Comparison of ENCODE assay signal across 1 cellular context in genomic region chr14:89351958-89352404, GRCh38.
A peak's percentile ranks its signal among the peaks of the same experiment; 100 is the strongest.
TF ChIP-seq lines count a peak whose summit lies in the region.

No MANE protein-coding gene starts in this region.

TF ChIP-seq in HepG2, 621 proteins besides CTCF, POLR2A, EP300 and RAD21 (continued from another document and continues in another):
- TF ChIP-seq, protein P1, sequence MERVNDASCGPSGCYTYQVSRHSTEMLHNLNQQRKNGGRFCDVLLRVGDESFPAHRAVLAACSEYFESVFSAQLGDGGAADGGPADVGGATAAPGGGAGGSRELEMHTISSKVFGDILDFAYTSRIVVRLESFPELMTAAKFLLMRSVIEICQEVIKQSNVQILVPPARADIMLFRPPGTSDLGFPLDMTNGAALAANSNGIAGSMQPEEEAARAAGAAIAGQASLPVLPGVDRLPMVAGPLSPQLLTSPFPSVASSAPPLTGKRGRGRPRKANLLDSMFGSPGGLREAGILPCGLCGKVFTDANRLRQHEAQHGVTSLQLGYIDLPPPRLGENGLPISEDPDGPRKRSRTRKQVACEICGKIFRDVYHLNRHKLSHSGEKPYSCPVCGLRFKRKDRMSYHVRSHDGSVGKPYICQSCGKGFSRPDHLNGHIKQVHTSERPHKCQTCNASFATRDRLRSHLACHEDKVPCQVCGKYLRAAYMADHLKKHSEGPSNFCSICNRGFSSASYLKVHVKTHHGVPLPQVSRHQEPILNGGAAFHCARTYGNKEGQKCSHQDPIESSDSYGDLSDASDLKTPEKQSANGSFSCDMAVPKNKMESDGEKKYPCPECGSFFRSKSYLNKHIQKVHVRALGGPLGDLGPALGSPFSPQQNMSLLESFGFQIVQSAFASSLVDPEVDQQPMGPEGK (CRISPR knock-in tag; IDR thresholded peaks at IDR 0.05) = peak; percentile 27; the same call in 1 of the 2 replicates
- TF ChIP-seq SALL2 (CRISPR knock-in tag; IDR thresholded peaks at IDR 0.05) (no peak), NR1H2 (CRISPR knock-in tag; IDR thresholded peaks at IDR 0.05; ENCODE audit: borderline replicate concordance, low read depth) (no peak), GRHL1 (CRISPR knock-in tag; conservative IDR thresholded peaks at IDR 0.05) (no peak), POLR2AphosphoS2 (IDR thresholded peaks at IDR 0.05; ENCODE audit: low read depth, low read length) (no peak), BRCA1 (CRISPR knock-in tag; IDR thresholded peaks at IDR 0.05) (no peak), ZNF282 (IDR thresholded peaks at IDR 0.05; ENCODE audit: partially characterized antibody) (no peak), ZNF607 (CRISPR knock-in tag; IDR thresholded peaks at IDR 0.05; ENCODE audit: borderline replicate concordance) (no peak; the same call in 1 of the 2 replicates), TCF7 (IDR thresholded peaks at IDR 0.05; ENCODE audit: low read depth) (peak; percentile 55; the same call in 1 of the 2 replicates), MED1 (CRISPR knock-in tag; IDR thresholded peaks at IDR 0.05) (peak; percentile 81), SMAD9 (CRISPR knock-in tag; IDR thresholded peaks at IDR 0.05) (no peak), KDM5A (IDR thresholded peaks at IDR 0.05; ENCODE audit: borderline replicate concordance, low read length) (no peak), POLR2G (IDR thresholded peaks at IDR 0.05; ENCODE audit: low read depth, low read length) (peak; percentile 47), MAFG (CRISPR knock-in tag; IDR thresholded peaks at IDR 0.05) (no peak), KMT2A (CRISPR knock-in tag; IDR thresholded peaks at IDR 0.05) (peak; percentile 0; the same call in 1 of the 2 replicates), SNAPC2 (CRISPR knock-in tag; IDR thresholded peaks at IDR 0.05) (no peak), ZNF772 (CRISPR knock-in tag; IDR thresholded peaks at IDR 0.05) (no peak), YEATS4 (CRISPR knock-in tag; IDR thresholded peaks at IDR 0.05; ENCODE audit: borderline replicate concordance) (no peak), ZNF30 (CRISPR knock-in tag; IDR thresholded peaks at IDR 0.05) (no peak), MIER3 (CRISPR knock-in tag; IDR thresholded peaks at IDR 0.05; ENCODE audit: borderline replicate concordance) (peak; percentile 8; the same call in 1 of the 2 replicates), CC2D1A (CRISPR knock-in tag; IDR thresholded peaks at IDR 0.05) (no peak), E2F1 (CRISPR knock-in tag; IDR thresholded peaks at IDR 0.05) (0 out of 2 replicates have a peak, but pooled peaks have one; percentile 3), RFXANK (CRISPR knock-in tag; IDR thresholded peaks at IDR 0.05) (no peak), ZZZ3 (CRISPR knock-in tag; IDR thresholded peaks at IDR 0.05; ENCODE audit: borderline replicate concordance) (no peak), SIN3A (IDR thresholded peaks at IDR 0.05; ENCODE audit: borderline replicate concordance, low read depth, low read length) (0 out of 2 replicates have a peak, but pooled peaks have one; percentile 28), TEF (CRISPR knock-in tag; IDR thresholded peaks at IDR 0.05) (no peak; the same call in 1 of the 2 replicates), MIXL1 (CRISPR knock-in tag; IDR thresholded peaks at IDR 0.05) (peak; percentile 65), TOE1 (CRISPR knock-in tag; IDR thresholded peaks at IDR 0.05) (peak; percentile 17; the same call in 1 of the 2 replicates), ZFP90 (CRISPR knock-in tag; IDR thresholded peaks at IDR 0.05; ENCODE audit: borderline replicate concordance) (no peak), MLX (CRISPR knock-in tag; IDR thresholded peaks at IDR 0.05) (peak; percentile 45; the same call in 1 of the 2 replicates), HMG20B (CRISPR knock-in tag; conservative IDR thresholded peaks at IDR 0.05) (no peak; the same call in none of the 2 replicates), NR2F2 (IDR thresholded peaks at IDR 0.05; ENCODE audit: borderline replicate concordance, low read depth) (peak; percentile 80), POLR2AphosphoS5 (IDR thresholded peaks at IDR 0.05; ENCODE audit: low read depth, low read length) (peak; percentile 66), GMEB2 (CRISPR knock-in tag; IDR thresholded peaks at IDR 0.05; ENCODE audit: low read depth) (no peak), DRAP1 (CRISPR knock-in tag; IDR thresholded peaks at IDR 0.05) (peak; percentile 31), ZNF543 (CRISPR knock-in tag; IDR thresholded peaks at IDR 0.05) (0 out of 2 replicates have a peak, but pooled peaks have one; percentile 14), ZNF672 (CRISPR knock-in tag; IDR thresholded peaks at IDR 0.05) (no peak), NCOA2 (CRISPR knock-in tag; IDR thresholded peaks at IDR 0.05) (peak; percentile 61; the same call in 1 of the 2 replicates), SOX5 (CRISPR knock-in tag; IDR thresholded peaks at IDR 0.05; ENCODE audit: borderline replicate concordance) (0 out of 2 replicates have a peak, but pooled peaks have one; percentile 15), ADNP (CRISPR knock-in tag; IDR thresholded peaks at IDR 0.05) (no peak), ATF1 (CRISPR knock-in tag; IDR thresholded peaks at IDR 0.05) (peak; percentile 48), GATAD2A (CRISPR knock-in tag; IDR thresholded peaks at IDR 0.05) (peak; percentile 86), GLI4 (CRISPR knock-in tag; IDR thresholded peaks at IDR 0.05; ENCODE audit: borderline replicate concordance) (no peak), FOXA1 (IDR thresholded peaks at IDR 0.05) (no peak), FOXA1 (CRISPR knock-in tag; IDR thresholded peaks at IDR 0.05) (peak; percentile 54; the same call in 1 of the 2 replicates), PCBP1 (IDR thresholded peaks at IDR 0.05; ENCODE audit: borderline replicate concordance, low read depth, low read length) (no peak), SP2 (CRISPR knock-in tag; IDR thresholded peaks at IDR 0.05) (no peak), FOXJ3 (CRISPR knock-in tag; IDR thresholded peaks at IDR 0.05; ENCODE audit: borderline replicate concordance) (0 out of 2 replicates have a peak, but pooled peaks have one; percentile 42), ZNF563 (CRISPR knock-in tag; IDR thresholded peaks at IDR 0.05) (no peak)
- TF ChIP-seq, protein P2, sequence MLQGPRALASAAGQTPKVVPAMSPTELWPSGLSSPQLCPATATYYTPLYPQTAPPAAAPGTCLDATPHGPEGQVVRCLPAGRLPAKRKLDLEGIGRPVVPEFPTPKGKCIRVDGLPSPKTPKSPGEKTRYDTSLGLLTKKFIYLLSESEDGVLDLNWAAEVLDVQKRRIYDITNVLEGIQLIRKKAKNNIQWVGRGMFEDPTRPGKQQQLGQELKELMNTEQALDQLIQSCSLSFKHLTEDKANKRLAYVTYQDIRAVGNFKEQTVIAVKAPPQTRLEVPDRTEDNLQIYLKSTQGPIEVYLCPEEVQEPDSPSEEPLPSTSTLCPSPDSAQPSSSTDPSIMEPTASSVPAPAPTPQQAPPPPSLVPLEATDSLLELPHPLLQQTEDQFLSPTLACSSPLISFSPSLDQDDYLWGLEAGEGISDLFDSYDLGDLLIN (CRISPR knock-in tag; IDR thresholded peaks at IDR 0.05; ENCODE audit: borderline replicate concordance) = no peak
- TF ChIP-seq, protein P3, sequence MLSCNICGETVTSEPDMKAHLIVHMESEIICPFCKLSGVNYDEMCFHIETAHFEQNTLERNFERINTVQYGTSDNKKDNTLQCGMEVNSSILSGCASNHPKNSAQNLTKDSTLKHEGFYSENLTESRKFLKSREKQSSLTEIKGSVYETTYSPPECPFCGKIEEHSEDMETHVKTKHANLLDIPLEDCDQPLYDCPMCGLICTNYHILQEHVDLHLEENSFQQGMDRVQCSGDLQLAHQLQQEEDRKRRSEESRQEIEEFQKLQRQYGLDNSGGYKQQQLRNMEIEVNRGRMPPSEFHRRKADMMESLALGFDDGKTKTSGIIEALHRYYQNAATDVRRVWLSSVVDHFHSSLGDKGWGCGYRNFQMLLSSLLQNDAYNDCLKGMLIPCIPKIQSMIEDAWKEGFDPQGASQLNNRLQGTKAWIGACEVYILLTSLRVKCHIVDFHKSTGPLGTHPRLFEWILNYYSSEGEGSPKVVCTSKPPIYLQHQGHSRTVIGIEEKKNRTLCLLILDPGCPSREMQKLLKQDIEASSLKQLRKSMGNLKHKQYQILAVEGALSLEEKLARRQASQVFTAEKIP (CRISPR knock-in tag; IDR thresholded peaks at IDR 0.05; ENCODE audit: borderline replicate concordance) = no peak
- TF ChIP-seq, protein P4, sequence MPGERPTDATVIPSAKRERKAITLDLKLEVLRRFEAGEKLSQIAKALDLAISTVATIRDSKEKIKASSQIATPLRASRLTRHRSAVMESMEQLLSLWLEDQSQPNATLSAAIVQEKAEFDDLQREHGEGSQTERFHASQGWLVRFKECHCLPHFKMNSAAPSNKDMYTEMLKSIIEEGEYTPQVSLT (CRISPR knock-in tag; IDR thresholded peaks at IDR 0.05; ENCODE audit: borderline replicate concordance, low read depth) = no peak
- TF ChIP-seq, protein P5, sequence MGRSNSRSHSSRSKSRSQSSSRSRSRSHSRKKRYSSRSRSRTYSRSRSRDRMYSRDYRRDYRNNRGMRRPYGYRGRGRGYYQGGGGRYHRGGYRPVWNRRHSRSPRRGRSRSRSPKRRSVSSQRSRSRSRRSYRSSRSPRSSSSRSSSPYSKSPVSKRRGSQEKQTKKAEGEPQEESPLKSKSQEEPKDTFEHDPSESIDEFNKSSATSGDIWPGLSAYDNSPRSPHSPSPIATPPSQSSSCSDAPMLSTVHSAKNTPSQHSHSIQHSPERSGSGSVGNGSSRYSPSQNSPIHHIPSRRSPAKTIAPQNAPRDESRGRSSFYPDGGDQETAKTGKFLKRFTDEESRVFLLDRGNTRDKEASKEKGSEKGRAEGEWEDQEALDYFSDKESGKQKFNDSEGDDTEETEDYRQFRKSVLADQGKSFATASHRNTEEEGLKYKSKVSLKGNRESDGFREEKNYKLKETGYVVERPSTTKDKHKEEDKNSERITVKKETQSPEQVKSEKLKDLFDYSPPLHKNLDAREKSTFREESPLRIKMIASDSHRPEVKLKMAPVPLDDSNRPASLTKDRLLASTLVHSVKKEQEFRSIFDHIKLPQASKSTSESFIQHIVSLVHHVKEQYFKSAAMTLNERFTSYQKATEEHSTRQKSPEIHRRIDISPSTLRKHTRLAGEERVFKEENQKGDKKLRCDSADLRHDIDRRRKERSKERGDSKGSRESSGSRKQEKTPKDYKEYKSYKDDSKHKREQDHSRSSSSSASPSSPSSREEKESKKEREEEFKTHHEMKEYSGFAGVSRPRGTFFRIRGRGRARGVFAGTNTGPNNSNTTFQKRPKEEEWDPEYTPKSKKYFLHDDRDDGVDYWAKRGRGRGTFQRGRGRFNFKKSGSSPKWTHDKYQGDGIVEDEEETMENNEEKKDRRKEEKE (IDR thresholded peaks at IDR 0.05) = no peak
- TF ChIP-seq, protein P6, sequence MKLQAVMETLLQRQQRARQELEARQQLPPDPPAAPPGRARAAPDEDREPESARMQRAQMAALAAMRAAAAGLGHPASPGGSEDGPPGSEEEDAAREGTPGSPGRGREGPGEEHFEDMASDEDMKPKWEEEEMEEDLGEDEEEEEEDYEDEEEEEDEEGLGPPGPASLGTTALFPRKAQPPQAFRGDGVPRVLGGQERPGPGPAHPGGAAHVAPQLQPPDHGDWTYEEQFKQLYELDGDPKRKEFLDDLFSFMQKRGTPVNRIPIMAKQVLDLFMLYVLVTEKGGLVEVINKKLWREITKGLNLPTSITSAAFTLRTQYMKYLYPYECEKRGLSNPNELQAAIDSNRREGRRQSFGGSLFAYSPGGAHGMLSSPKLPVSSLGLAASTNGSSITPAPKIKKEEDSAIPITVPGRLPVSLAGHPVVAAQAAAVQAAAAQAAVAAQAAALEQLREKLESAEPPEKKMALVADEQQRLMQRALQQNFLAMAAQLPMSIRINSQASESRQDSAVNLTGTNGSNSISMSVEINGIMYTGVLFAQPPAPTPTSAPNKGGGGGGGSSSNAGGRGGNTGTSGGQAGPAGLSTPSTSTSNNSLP (IDR thresholded peaks at IDR 0.05; ENCODE audit: low read depth, low read length) = no peak
